In the genomic region with DNA sequence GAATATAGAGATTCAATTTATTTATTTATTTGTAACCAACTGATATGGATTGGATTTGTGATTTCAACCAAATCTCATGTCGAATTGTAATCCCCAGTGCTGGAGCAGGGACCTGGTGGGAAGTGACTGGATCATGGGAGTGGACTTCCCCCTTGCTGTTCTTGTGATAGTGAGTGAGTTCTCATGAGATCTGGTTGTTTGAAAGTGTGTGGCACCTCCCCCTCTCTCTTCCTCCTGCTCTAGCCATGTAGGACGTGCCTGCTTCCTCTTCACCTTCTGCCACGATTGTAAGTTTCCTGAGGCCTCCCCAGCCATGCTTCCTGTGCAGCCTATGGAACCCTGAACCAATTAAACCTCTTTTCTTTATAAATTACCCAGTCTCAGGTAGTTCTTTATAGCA, we compare ENCODE assay signal across 4 cellular contexts. TPM values are rescaled to one million over a fixed set of nuclear protein-coding genes. Genes with fewer than 3 reads are reported as not detected.
"Had no signal": no experiment of that assay in that cellular context is flagged by ENCODE, and none has a peak within 500 bp of the region (broad histone marks: within the 10 kb centered on the region; RNA-seq: fewer than 3 reads in every experiment).

No MANE protein-coding gene starts in this region.

RNA-seq across cellular contexts. Expression of a gene that starts 55.7 kb away (rescaled TPM):
- total RNA-seq: HT-29, HT1080, IMR-90 had no signal
- polyA plus RNA-seq: IgD-negative memory B cell, IMR-90 had no signal
